In the genomic region with DNA sequence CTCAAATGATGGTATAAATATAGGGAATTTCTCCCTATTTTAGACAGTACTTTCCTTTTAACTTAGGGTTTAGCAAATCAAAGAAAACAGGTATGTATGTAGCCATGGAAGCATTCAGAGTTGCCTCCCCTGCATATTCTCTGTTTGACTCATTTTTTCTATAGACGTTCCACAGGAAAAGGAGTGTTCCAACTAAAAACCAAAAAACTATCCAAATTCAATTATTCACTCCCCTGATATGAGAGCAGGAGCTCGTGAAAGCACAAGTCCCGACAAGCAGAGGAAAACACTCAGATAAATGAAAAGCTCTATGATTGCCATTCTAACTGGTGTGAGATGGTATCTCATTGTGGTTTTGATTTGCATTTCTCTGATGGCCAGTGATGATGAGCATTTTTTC, we compare ENCODE assay signal across 10 cellular contexts.
"Had no signal": no experiment of that assay in that cellular context is flagged by ENCODE, and none has a peak within 500 bp of the region (broad histone marks: within the 10 kb centered on the region; RNA-seq: fewer than 3 reads in every experiment).

No MANE protein-coding gene starts in this region.

- H3K4me3 ChIP-seq: colonic mucosa, thyroid gland, uterus had no signal

- ATAC-seq: activated naive CD4-positive, alpha-beta T cell treated with anti-CD3 and anti-CD28 coated beads, Interleukin-2, amount 50 U/mL, for 72 hours; activated T-cell treated with anti-CD3 and anti-CD28 coated beads, Interleukin-2, amount 50 U/mL, for 4 hours had no signal

- H3K9me3 ChIP-seq: colonic mucosa, thyroid gland, uterus had no signal

- DNase-seq: activated CD4-positive, alpha-beta T cell treated with anti-CD3 and anti-CD28 coated beads, Interleukin-2, amount 50 U/mL, for 4 hours; activated CD4-positive, CD25-positive, alpha-beta regulatory T cell treated with anti-CD3 and anti-CD28 coated beads, Interleukin-2, amount 50 U/mL, for 72 hours; activated effector memory CD4-positive, alpha-beta T cell treated with anti-CD3 and anti-CD28 coated beads, Interleukin-2, amount 50 U/mL, for 16 hours; activated T-cell treated with anti-CD3 and anti-CD28 coated beads, Interleukin-2, amount 50 U/mL, for 4 hours; caudate nucleus; colonic mucosa; hippocampal formation; thyroid gland; uterus had no signal

- H3K27me3 ChIP-seq: colonic mucosa, thyroid gland, uterus had no signal

- H3K27ac ChIP-seq: colonic mucosa, thyroid gland, uterus had no signal

- H3K36me3 ChIP-seq: colonic mucosa, thyroid gland had no signal

- H3K4me1 ChIP-seq: colonic mucosa, thyroid gland, uterus had no signal
